ENCODE assay signal across 9 cellular contexts in genomic region chr2:71454221-71455010, GRCh38. TPM values are rescaled to one million over a fixed set of nuclear protein-coding genes. Genes with fewer than 3 reads are reported as not detected.
DNase-seq lines count a peak whose midpoint lies in the region; TF ChIP-seq lines count a peak whose summit lies in the region.
"Had no signal": no experiment of that assay in that cellular context is flagged by ENCODE, and none has a peak within 500 bp of the region (broad histone marks: within the 10 kb centered on the region; RNA-seq: fewer than 3 reads in every experiment).

No MANE protein-coding gene starts in this region.

- WGBS in hepatocyte (ENCODE audit: low lambda C conversion rate, missing lambda C conversion rate), result 56% methylated on average over 17 of the region's 17 CpGs

- no peaks in the 10 kb centered on the region for H4K20me1 ChIP-seq in hepatocyte (ENCODE audit: insufficient read depth, poor library complexity, severe bottlenecking)

- H3K27ac ChIP-seq in ascending aorta (peak overlapping the region; percentile 10 to 36), hepatocyte (no peak overlapping the region)

- H3K27me3 ChIP-seq in ascending aorta (no peaks in the 10 kb centered on the region), hepatocyte (peaks cover 37% of the 10 kb centered on the region)

- intact Hi-C loops in ascending aorta (cut with DNase I) (no loop called here), posterior vena cava (cut with DNase I) (loop anchor here in 1 of 2 donors (5.0 kb wide), 1 partner anchor 48 kb away; no protein-coding TSS in a partner anchor)

- no peak overlapping the region for H2AFZ ChIP-seq in hepatocyte

- H3K36me3 ChIP-seq in ascending aorta, result no peaks in the 10 kb centered on the region
- H3K36me3 ChIP-seq in hepatocyte (replicated peaks; ENCODE audit: insufficient read depth, low read depth), result no peaks in the 10 kb centered on the region

- H3K4me2 ChIP-seq in hepatocyte, result peak overlapping the region; percentile 95

- no peaks in the 10 kb centered on the region for H3K9me3 ChIP-seq in ascending aorta
- no peaks in the 10 kb centered on the region for H3K9me3 ChIP-seq in hepatocyte (ENCODE audit: low read depth)

- H3K4me3 ChIP-seq in ascending aorta, result peak overlapping the region; percentile 57 to 70
- no peak overlapping the region for H3K4me3 ChIP-seq in hepatocyte

- no peak for TF ChIP-seq CTCF in ascending aorta (IDR thresholded peaks at IDR 0.05)
- no peak for TF ChIP-seq CTCF in hepatocyte (IDR thresholded peaks at IDR 0.05; ENCODE audit: poor library complexity)

- H3K4me1 ChIP-seq in ascending aorta (peaks cover 12 to 26% of the 10 kb centered on the region in 2 donors), hepatocyte (ENCODE audit: insufficient read depth) (peaks cover 5% of the 10 kb centered on the region)

- H3K9me2 ChIP-seq in hepatocyte (replicated peaks; ENCODE audit: insufficient read depth), result no peaks in the 10 kb centered on the region

- peak; percentile 64 for DNase-seq in ELF-1 (ENCODE audit: low read depth, low spot score)
- DNase-seq in ascending aorta (ENCODE audit: low spot score in 2 of 2), result peak in 1 of 2 donors; percentile 71
- no peak for DNase-seq in hepatocyte (ENCODE audit: low spot score)
- DNase-seq in posterior vena cava (ENCODE audit: low spot score), result peak; percentile 83
- no peak for DNase-seq in retina
- DNase-seq in stimulated activated CD4-positive, alpha-beta T cell treated with anti-CD3 and anti-CD28 coated beads, Interleukin-2, amount 100 ng/mL, for 48 hours, result no peak
- no peak for DNase-seq in ecto neural progenitor cell (ENCODE audit: low spot score)
- no peak for DNase-seq in activated CD4-positive, alpha-beta T cell treated with anti-CD3 and anti-CD28 coated beads, Interleukin-2, amount 50 U/mL, for 4 hours
- DNase-seq: activated CD4-positive, alpha-beta T cell treated with anti-CD3 and anti-CD28 coated beads, Interleukin-2, amount 50 U/mL, for 1 hour had no signal

- no peaks in the 10 kb centered on the region for H3K79me2 ChIP-seq in hepatocyte

RNA-seq across cellular contexts. Expression of gene DYSF, which starts 1.1 kb away (rescaled TPM):
- total RNA-seq in ascending aorta, result 58.3 TPM
- total RNA-seq in hepatocyte, result 0.90 and 2.8 TPM in 2 replicates
- 0.25 and 0.68 TPM in 2 replicates for polyA plus RNA-seq in hepatocyte
- 10 to 100 TPM; 42.1 to 46.8 TPM for total RNA-seq in posterior vena cava

Comparison
In these comparisons a context has a peak if more than half of its experiments do, and no peak if none do; other contexts are left out.
1. DNase-seq: peak in ELF-1 (single experiment) and posterior vena cava (single experiment); none in hepatocyte (single experiment), retina (single experiment), stimulated activated CD4-positive, alpha-beta T cell treated with anti-CD3 and anti-CD28 coated beads, Interleukin-2, amount 100 ng/mL, for 48 hours (0 of 2), ecto neural progenitor cell (single experiment) and activated CD4-positive, alpha-beta T cell treated with anti-CD3 and anti-CD28 coated beads, Interleukin-2, amount 50 U/mL, for 4 hours (0 of 2).
2. RNA of gene DYSF, which starts 1.1 kb away (total RNA-seq): 58.3 TPM in ascending aorta (single experiment) and 42.1 to 46.8 TPM in posterior vena cava; 0.90 to 2.8 TPM in hepatocyte; every median in the first group is over 10 times any median in the second.